ENCODE assay signal across 1 cellular context in the genomic region with DNA sequence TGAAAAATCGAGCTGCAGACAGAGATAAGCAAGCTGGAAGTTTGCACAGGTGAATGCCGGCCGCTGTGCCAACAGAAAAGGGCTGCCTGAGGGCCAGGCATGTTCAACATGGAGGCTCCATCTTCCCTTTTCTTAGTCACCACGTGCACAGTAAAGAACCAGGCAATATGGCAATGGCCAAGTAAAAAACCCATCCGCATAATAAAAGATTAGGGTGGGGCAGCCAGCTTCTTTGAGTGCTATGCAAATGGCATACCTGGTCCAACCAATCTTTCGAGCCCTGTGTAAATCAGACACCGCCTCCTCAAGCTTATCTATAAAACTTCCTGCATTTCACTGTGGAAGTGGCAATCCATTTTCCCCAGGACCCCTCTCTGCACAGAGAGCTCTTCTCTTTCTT.
TF ChIP-seq lines count a peak whose summit lies in the region.

No MANE protein-coding gene starts in this region.

TF ChIP-seq in WTC11, 78 proteins besides CTCF, POLR2A, EP300 and RAD21 (continued from another document):
- TF ChIP-seq, protein P1, sequence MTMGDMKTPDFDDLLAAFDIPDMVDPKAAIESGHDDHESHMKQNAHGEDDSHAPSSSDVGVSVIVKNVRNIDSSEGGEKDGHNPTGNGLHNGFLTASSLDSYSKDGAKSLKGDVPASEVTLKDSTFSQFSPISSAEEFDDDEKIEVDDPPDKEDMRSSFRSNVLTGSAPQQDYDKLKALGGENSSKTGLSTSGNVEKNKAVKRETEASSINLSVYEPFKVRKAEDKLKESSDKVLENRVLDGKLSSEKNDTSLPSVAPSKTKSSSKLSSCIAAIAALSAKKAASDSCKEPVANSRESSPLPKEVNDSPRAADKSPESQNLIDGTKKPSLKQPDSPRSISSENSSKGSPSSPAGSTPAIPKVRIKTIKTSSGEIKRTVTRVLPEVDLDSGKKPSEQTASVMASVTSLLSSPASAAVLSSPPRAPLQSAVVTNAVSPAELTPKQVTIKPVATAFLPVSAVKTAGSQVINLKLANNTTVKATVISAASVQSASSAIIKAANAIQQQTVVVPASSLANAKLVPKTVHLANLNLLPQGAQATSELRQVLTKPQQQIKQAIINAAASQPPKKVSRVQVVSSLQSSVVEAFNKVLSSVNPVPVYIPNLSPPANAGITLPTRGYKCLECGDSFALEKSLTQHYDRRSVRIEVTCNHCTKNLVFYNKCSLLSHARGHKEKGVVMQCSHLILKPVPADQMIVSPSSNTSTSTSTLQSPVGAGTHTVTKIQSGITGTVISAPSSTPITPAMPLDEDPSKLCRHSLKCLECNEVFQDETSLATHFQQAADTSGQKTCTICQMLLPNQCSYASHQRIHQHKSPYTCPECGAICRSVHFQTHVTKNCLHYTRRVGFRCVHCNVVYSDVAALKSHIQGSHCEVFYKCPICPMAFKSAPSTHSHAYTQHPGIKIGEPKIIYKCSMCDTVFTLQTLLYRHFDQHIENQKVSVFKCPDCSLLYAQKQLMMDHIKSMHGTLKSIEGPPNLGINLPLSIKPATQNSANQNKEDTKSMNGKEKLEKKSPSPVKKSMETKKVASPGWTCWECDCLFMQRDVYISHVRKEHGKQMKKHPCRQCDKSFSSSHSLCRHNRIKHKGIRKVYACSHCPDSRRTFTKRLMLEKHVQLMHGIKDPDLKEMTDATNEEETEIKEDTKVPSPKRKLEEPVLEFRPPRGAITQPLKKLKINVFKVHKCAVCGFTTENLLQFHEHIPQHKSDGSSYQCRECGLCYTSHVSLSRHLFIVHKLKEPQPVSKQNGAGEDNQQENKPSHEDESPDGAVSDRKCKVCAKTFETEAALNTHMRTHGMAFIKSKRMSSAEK (CRISPR knock-in tag; IDR thresholded peaks at IDR 0.05; ENCODE audit: borderline replicate concordance) = 0 out of 2 replicates have a peak, but pooled peaks have one; percentile 31
